12 cellular contexts compared by ENCODE assay signal in genomic region chr10:124249812-124250432, GRCh38.
DNase-seq lines count a peak whose midpoint lies in the region; ATAC-seq and TF ChIP-seq lines count a peak whose summit lies in the region.
"Had no signal": no experiment of that assay in that cellular context is flagged by ENCODE, and none has a peak within 500 bp of the region (broad histone marks: within the 10 kb centered on the region; RNA-seq: fewer than 3 reads in every experiment).

No MANE protein-coding gene starts in this region.

- H3K4me1 ChIP-seq in Loucy (ENCODE audit: insufficient read depth, low read length, poor library complexity, severe bottlenecking) (no peaks in the 10 kb centered on the region), osteoblast (ENCODE audit: insufficient read depth, low read length) (no peaks in the 10 kb centered on the region)

- H3K79me2 ChIP-seq in Loucy (ENCODE audit: insufficient read depth, low read length) (no peaks in the 10 kb centered on the region), osteoblast (ENCODE audit: insufficient read depth, low read length) (no peaks in the 10 kb centered on the region)

- H3K27me3 ChIP-seq in Loucy (ENCODE audit: insufficient read depth, low read length, poor library complexity, severe bottlenecking) (no peaks in the 10 kb centered on the region), osteoblast (ENCODE audit: insufficient read depth, low read length) (peaks cover 7% of the 10 kb centered on the region)

- peak; percentile 37 for TF ChIP-seq CTCF in GM12864 (IDR thresholded peaks at IDR 0.05; ENCODE audit: low read depth, low read length, missing control alignments)
- peak; percentile 47 for TF ChIP-seq CTCF in Loucy (conservative IDR thresholded peaks at IDR 0.05; ENCODE audit: low read length)
- TF ChIP-seq CTCF in cardiac fibroblast (IDR thresholded peaks at IDR 0.05; ENCODE audit: low read depth, low read length) = peak; percentile 7
- TF ChIP-seq CTCF in osteoblast (IDR thresholded peaks at IDR 0.05; ENCODE audit: extremely low read depth, low read depth, low read length) = peak; percentile 49

- H3K27ac ChIP-seq in osteoblast (ENCODE audit: low read depth, low read length) = no peak overlapping the region
- H3K27ac ChIP-seq: VCaP had no signal

- H3F3A ChIP-seq in Loucy (ENCODE audit: low read depth) = no peaks in the 10 kb centered on the region

- H3K4me3 ChIP-seq in GM12864 (ENCODE audit: low read depth, low read length) = no peak overlapping the region
- no peak overlapping the region for H3K4me3 ChIP-seq in Loucy (ENCODE audit: low read length, poor library complexity, severe bottlenecking)
- H3K4me3 ChIP-seq in cardiac fibroblast (replicated peaks in 1 of 2; ENCODE audit: low read depth in 2 of 2, low read length in 2 of 2) = no peak overlapping the region
- no peak overlapping the region for H3K4me3 ChIP-seq in osteoblast (ENCODE audit: insufficient read depth, low read length)

- no peaks in the 10 kb centered on the region for H3K9me2 ChIP-seq in Loucy (replicated peaks; ENCODE audit: low read depth, low read length)

- H3K9me3 ChIP-seq in Loucy (ENCODE audit: insufficient read depth, low read depth, low read length) (peaks cover 3% of the 10 kb centered on the region; the same call in 1 of the 2 replicates), osteoblast (ENCODE audit: low read depth, low read length) (no peaks in the 10 kb centered on the region)

- no peak overlapping the region for H3K9ac ChIP-seq in Loucy (ENCODE audit: low read depth, low read length, poor library complexity, severe bottlenecking)

- DNase-seq in GM12864 (ENCODE audit: low read depth) = no peak
- no peak for DNase-seq in cardiac fibroblast (ENCODE audit: low read depth in 2 of 2)
- DNase-seq in osteoblast (ENCODE audit: insufficient read length, low spot score, missing footprints) = peak; percentile 27
- DNase-seq in NCI-H510A treated with DMSO at 0.1 percent for 48 hours (lab: John Stamatoyannopoulos, UW) = no peak
- DNase-seq: activated T-cell treated with anti-CD3 and anti-CD28 coated beads, Interleukin-2, amount 50 U/mL, for 4 hours; EL; foreskin melanocyte; stimulated activated CD4-positive, alpha-beta T cell treated with anti-CD3 and anti-CD28 coated beads, Interleukin-4, amount 100 ng/mL, for 1 hour had no signal

- H3K4me2 ChIP-seq in Loucy (ENCODE audit: low read depth, low read length, poor library complexity, severe bottlenecking) (no peak overlapping the region), osteoblast (ENCODE audit: insufficient read depth, low read length) (no peak overlapping the region)

- no peaks in the 10 kb centered on the region for H4K20me1 ChIP-seq in Loucy (ENCODE audit: insufficient read depth, low read length, poor library complexity, severe bottlenecking)
- no peaks in the 10 kb centered on the region for H4K20me1 ChIP-seq in osteoblast (ENCODE audit: insufficient read depth, low read length)

- H2AFZ ChIP-seq in Loucy (ENCODE audit: low read length) (no peak overlapping the region), osteoblast (ENCODE audit: low read length) (no peak overlapping the region)

- H3K36me3 ChIP-seq in Loucy (ENCODE audit: insufficient read depth, low read length) (no peaks in the 10 kb centered on the region), osteoblast (ENCODE audit: insufficient read depth, low read length) (no peaks in the 10 kb centered on the region)

- no peak for ATAC-seq in HG02610 (IDR thresholded peaks at IDR 0.05; ENCODE audit: unreplicated experiment)
- ATAC-seq in GM19455 (IDR thresholded peaks at IDR 0.05; ENCODE audit: unreplicated experiment) = no peak
- ATAC-seq: activated T-cell treated with anti-CD3 and anti-CD28 coated beads, Interleukin-2, amount 50 U/mL, for 4 hours had no signal
